Comparison of ENCODE assay signal across 1 cellular context in genomic region chr20:4051413-4052138, GRCh38.
TF ChIP-seq lines count a peak whose summit lies in the region.

No MANE protein-coding gene starts in this region.

TF ChIP-seq in IMR-90, 13 proteins besides CTCF, POLR2A, EP300 and RAD21 (continued from another document):
- TF ChIP-seq ELK1 (IDR thresholded peaks at IDR 0.05; ENCODE audit: borderline replicate concordance, low read depth, low read length), result no peak
- no peak for TF ChIP-seq RCOR1 (IDR thresholded peaks at IDR 0.05; ENCODE audit: insufficient replicate concordance, low read length)
- TF ChIP-seq NFE2L2 (IDR thresholded peaks at IDR 0.05; ENCODE audit: low read depth, low read length), result no peak
- TF ChIP-seq RFX5 (IDR thresholded peaks at IDR 0.05; ENCODE audit: low read depth, low read length), result no peak
- no peak for TF ChIP-seq MAFK (IDR thresholded peaks at IDR 0.05; ENCODE audit: low read depth, low read length)
- TF ChIP-seq BHLHE40 (IDR thresholded peaks at IDR 0.05; ENCODE audit: low read depth, low read length), result no peak
- no peak for TF ChIP-seq FOS (IDR thresholded peaks at IDR 0.05; ENCODE audit: low read depth, low read length)
- TF ChIP-seq MAZ (IDR thresholded peaks at IDR 0.05; ENCODE audit: borderline replicate concordance, low read depth, low read length), result no peak
- no peak for TF ChIP-seq SMC3 (IDR thresholded peaks at IDR 0.05; ENCODE audit: low read depth, low read length)
- no peak for TF ChIP-seq MXI1 (IDR thresholded peaks at IDR 0.05; ENCODE audit: borderline replicate concordance, low read depth, low read length)
TF ChIP-seq in IMR-90: peak in this region for 0.
